Comparison of ENCODE assay signal across 19 cellular contexts in the genomic region with DNA sequence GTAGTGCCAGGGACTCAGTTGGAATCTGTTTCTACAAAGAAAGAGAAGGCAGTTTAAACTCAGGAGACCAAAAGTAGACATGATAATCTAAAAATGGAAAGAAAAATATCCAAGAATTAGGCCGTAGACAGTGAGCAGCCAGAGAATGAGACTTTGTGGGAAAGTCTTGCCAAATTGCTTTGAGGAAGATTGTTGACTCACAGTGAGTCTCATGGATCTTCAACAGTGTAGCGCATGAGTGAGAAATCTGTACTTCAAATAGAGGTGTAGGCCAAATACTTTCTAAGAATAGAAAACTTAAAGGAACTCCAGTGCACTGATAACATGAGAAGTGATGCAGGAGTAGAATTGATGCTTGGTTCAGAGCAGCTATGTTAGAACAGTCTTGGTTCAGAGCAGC.
DNase-seq lines count a peak whose midpoint lies in the region; ATAC-seq, FAIRE-seq and TF ChIP-seq lines count a peak whose summit lies in the region.
"Had no signal": no experiment of that assay in that cellular context is flagged by ENCODE, and none has a peak within 500 bp of the region (broad histone marks: within the 10 kb centered on the region; RNA-seq: fewer than 3 reads in every experiment).

No MANE protein-coding gene starts in this region.

- no peaks in the 10 kb centered on the region for H3K36me3 ChIP-seq in kidney (ENCODE audit: control insufficient read depth in 1 of 2, insufficient read depth in 2 of 2, low read length in 2 of 2)
- H3K36me3 ChIP-seq: ascending aorta had no signal

- FAIRE-seq in kidney (lab: Jason Lieb, UNC): no peak
- FAIRE-seq: GM12878 had no signal

- H3K27me3 Mint-ChIP-seq in osteocyte (ENCODE audit: unreplicated experiment): no peaks in the 10 kb centered on the region
- H3K27me3 Mint-ChIP-seq: T-helper 17 cell had no signal

- no peak overlapping the region for H3K9ac ChIP-seq in kidney (ENCODE audit: low read length in 2 of 2)

- H3K27ac Mint-ChIP-seq in osteocyte (ENCODE audit: unreplicated experiment): peak overlapping the region; percentile 50
- H3K27ac Mint-ChIP-seq: CD14-positive monocyte, nephron progenitor cell, T-helper 17 cell had no signal

- H3K27ac ChIP-seq in kidney (ENCODE audit: low read depth in 2 of 2, low read length in 2 of 2): no peak overlapping the region
- H3K27ac ChIP-seq: ascending aorta had no signal

- no peak for ATAC-seq in HG02610 (IDR thresholded peaks at IDR 0.05; ENCODE audit: unreplicated experiment)
- ATAC-seq: GM12878, T-helper 17 cell had no signal

- peak; percentile 72 for DNase-seq in EH (ENCODE audit: low read depth)
- peak; percentile 7 for DNase-seq in NCI-H460 (ENCODE audit: extremely low read depth, low read depth)
- DNase-seq in dedifferentiated amniotic fluid mesenchymal stem cell (ENCODE audit: extremely low spot score): peak; percentile 30
- DNase-seq in osteocyte (ENCODE audit: extremely low spot score, unreplicated experiment): no peak
- DNase-seq in SKM-1 treated with dmso at 0.1 percent for 144 hours (lab: John Stamatoyannopoulos, UW; ENCODE audit: unreplicated experiment): no peak
- DNase-seq in NCI-H1092 (lab: John Stamatoyannopoulos, UW): no peak
- no peak for DNase-seq in kidney
- DNase-seq: activated gamma-delta T cell; effector CD8-positive, alpha-beta T cell; foreskin melanocyte; MV-4-11; nephron progenitor cell; retina; T-helper 17 cell had no signal

- intact Hi-C loops in kidney (cut with DNase I): no loop called here

- peaks cover 1% of the 10 kb centered on the region for H3K36me3 Mint-ChIP-seq in osteocyte (ENCODE audit: unreplicated experiment)
- H3K36me3 Mint-ChIP-seq: CD14-positive monocyte had no signal

- H3K4me1 Mint-ChIP-seq in osteocyte (ENCODE audit: unreplicated experiment): peaks cover 33% of the 10 kb centered on the region
- H3K4me1 Mint-ChIP-seq: CD14-positive monocyte, nephron progenitor cell, T-helper 17 cell had no signal

- H3K4me3 Mint-ChIP-seq in osteocyte (ENCODE audit: unreplicated experiment): no peak overlapping the region
- H3K4me3 Mint-ChIP-seq: CD14-positive monocyte, nephron progenitor cell, T-helper 17 cell had no signal

- peaks cover 15% of the 10 kb centered on the region for H3K9me3 Mint-ChIP-seq in osteocyte (ENCODE audit: unreplicated experiment)
- H3K9me3 Mint-ChIP-seq: nephron progenitor cell had no signal

- no peaks in the 10 kb centered on the region for H3K4me1 ChIP-seq in kidney (ENCODE audit: control insufficient read depth in 1 of 2, insufficient read depth in 1 of 2, low read depth in 1 of 2, low read length in 2 of 2)
- H3K4me1 ChIP-seq: ascending aorta had no signal

- no peak for TF ChIP-seq CTCF in osteocyte (IDR thresholded peaks at IDR 0.05)
- TF ChIP-seq CTCF in kidney (IDR thresholded peaks at IDR 0.05; ENCODE audit: borderline replicate concordance, extremely low read depth, insufficient read depth): no peak

- no peaks in the 10 kb centered on the region for H3K9me3 ChIP-seq in kidney (ENCODE audit: control insufficient read depth in 1 of 2, low read length in 2 of 2)
- H3K9me3 ChIP-seq: ascending aorta had no signal

- H3K4me3 ChIP-seq in kidney (ENCODE audit: low read length in 2 of 2): no peak overlapping the region
- H3K4me3 ChIP-seq: ascending aorta, GM12878, lung had no signal

Comparison
In these comparisons a context has a peak if more than half of its experiments do, and no peak if none do; other contexts are left out.
1. DNase-seq: peak in EH (single experiment), NCI-H460 (single experiment) and dedifferentiated amniotic fluid mesenchymal stem cell (single experiment); none in osteocyte (single experiment), SKM-1 treated with dmso at 0.1 percent for 144 hours (single experiment), NCI-H1092 (single experiment) and kidney (single experiment).